Comparison of ENCODE assay signal across 27 cellular contexts in genomic region chrX:68417651-68418050, GRCh38. TPM values are rescaled to one million over a fixed set of nuclear protein-coding genes. Genes with fewer than 3 reads are reported as not detected.
"Had no signal": no experiment of that assay in that cellular context is flagged by ENCODE, and none has a peak within 500 bp of the region (broad histone marks: within the 10 kb centered on the region; RNA-seq: fewer than 3 reads in every experiment).

No MANE protein-coding gene starts in this region.

- H2AFZ ChIP-seq: neural progenitor cell had no signal

- H3K27ac Mint-ChIP-seq: activated naive CD8-positive, alpha-beta T cell; activated T-cell treated with anti-CD3 and anti-CD28 coated beads, Interleukin-2, amount 50 U/mL, for 24 hours; activated T-helper 17 cell treated with anti-CD3 and anti-CD28 coated beads, Interleukin-2, amount 50 U/mL, for 72 hours; effector memory CD8-positive, alpha-beta T cell; naive thymus-derived CD4-positive, alpha-beta T cell; neural progenitor cell had no signal

- H3K36me3 Mint-ChIP-seq: activated naive CD8-positive, alpha-beta T cell; naive thymus-derived CD4-positive, alpha-beta T cell; neural progenitor cell had no signal

- H3K36me3 ChIP-seq: adrenal gland, ascending aorta, breast epithelium, esophagus squamous epithelium, heart right ventricle, lower lobe of right lung, neural progenitor cell, right atrium auricular region, tibial artery, uterus had no signal

- H3K4me3 Mint-ChIP-seq: activated naive CD8-positive, alpha-beta T cell; activated T-cell treated with anti-CD3 and anti-CD28 coated beads, Interleukin-2, amount 50 U/mL, for 24 hours; activated T-helper 17 cell treated with anti-CD3 and anti-CD28 coated beads, Interleukin-2, amount 50 U/mL, for 72 hours; central memory CD8-positive, alpha-beta T cell; effector memory CD8-positive, alpha-beta T cell; naive thymus-derived CD4-positive, alpha-beta T cell; neural progenitor cell had no signal

- H3K27ac ChIP-seq: adrenal gland, ascending aorta, heart right ventricle, lower lobe of right lung, neural progenitor cell, right atrium auricular region, tibial artery, uterus had no signal

- H3K4me3 ChIP-seq: adrenal gland, ascending aorta, breast epithelium, dorsolateral prefrontal cortex, esophagus squamous epithelium, heart right ventricle, lower lobe of right lung, neural progenitor cell, right atrium auricular region, tibial artery, uterus had no signal

- H3K4me1 ChIP-seq: adrenal gland, ascending aorta, uterus had no signal

- DNase-seq: activated CD4-positive, alpha-beta T cell treated with anti-CD3 and anti-CD28 coated beads for 1 hour; activated CD8-positive, alpha-beta memory T cell treated with anti-CD3 and anti-CD28 coated beads for 24 hours; activated CD8-positive, alpha-beta memory T cell treated with anti-CD3 and anti-CD28 coated beads, Interleukin-2, amount 50 U/mL, for 4 hours; activated T-cell treated with anti-CD3 and anti-CD28 coated beads, Interleukin-2, amount 50 U/mL, for 24 hours; adrenal gland; dorsolateral prefrontal cortex; effector memory CD8-positive, alpha-beta T cell; esophagus squamous epithelium; heart right ventricle; lower lobe of right lung; naive thymus-derived CD4-positive, alpha-beta T cell; posterior cingulate gyrus; stimulated activated CD4-positive, alpha-beta T cell treated with anti-CD3 and anti-CD28 coated beads, Interleukin-12 subunit alpha, Interleukin-12 subunit beta, amount 100 ng/mL, for 4 hours; stimulated activated CD4-positive, alpha-beta T cell treated with anti-CD3 and anti-CD28 coated beads, Interleukin-4, amount 100 ng/mL, for 4 hours; stimulated activated naive CD8-positive, alpha-beta T cell treated with anti-CD3 and anti-CD28 coated beads, Interleukin-15, Interleukin-2, amounts not matched to agents 100 U/mL and 50 U/mL, for 24 hours; T-helper 1 cell; tibial artery; uterus had no signal

- ATAC-seq: activated T-helper 17 cell treated with anti-CD3 and anti-CD28 coated beads, Interleukin-2, amount 50 U/mL, for 72 hours; effector memory CD8-positive, alpha-beta T cell; heart right ventricle; lower lobe of right lung; naive thymus-derived CD4-positive, alpha-beta T cell; stimulated activated naive CD8-positive, alpha-beta T cell treated with anti-CD3 and anti-CD28 coated beads, Interleukin-15, Interleukin-2, amounts not matched to agents 100 U/mL and 50 U/mL, for 24 hours had no signal

- H3K27me3 ChIP-seq: adrenal gland, ascending aorta, esophagus squamous epithelium, neural progenitor cell, right atrium auricular region, tibial artery, uterus had no signal

- H3K9ac ChIP-seq: neural progenitor cell had no signal

- H3K9me3 ChIP-seq: adrenal gland, ascending aorta, breast epithelium, esophagus squamous epithelium, heart right ventricle, lower lobe of right lung, right atrium auricular region, tibial artery, uterus had no signal

- H3K4me1 Mint-ChIP-seq: activated T-helper 17 cell treated with anti-CD3 and anti-CD28 coated beads, Interleukin-2, amount 50 U/mL, for 72 hours; central memory CD8-positive, alpha-beta T cell; neural progenitor cell had no signal

- H3K9me3 Mint-ChIP-seq: activated T-cell treated with anti-CD3 and anti-CD28 coated beads, Interleukin-2, amount 50 U/mL, for 24 hours; activated T-helper 17 cell treated with anti-CD3 and anti-CD28 coated beads, Interleukin-2, amount 50 U/mL, for 72 hours; central memory CD8-positive, alpha-beta T cell; effector memory CD8-positive, alpha-beta T cell had no signal

- H3K4me2 ChIP-seq: neural progenitor cell had no signal

- FAIRE-seq: colon, endothelial cell of umbilical vein had no signal

RNA-seq across cellular contexts. Expression of gene OPHN1, which starts 15.6 kb away (rescaled TPM):
- polyA plus RNA-seq: naive thymus-derived CD4-positive, alpha-beta T cell had no signal
